Comparison of ENCODE assay signal across 17 cellular contexts in the genomic region with DNA sequence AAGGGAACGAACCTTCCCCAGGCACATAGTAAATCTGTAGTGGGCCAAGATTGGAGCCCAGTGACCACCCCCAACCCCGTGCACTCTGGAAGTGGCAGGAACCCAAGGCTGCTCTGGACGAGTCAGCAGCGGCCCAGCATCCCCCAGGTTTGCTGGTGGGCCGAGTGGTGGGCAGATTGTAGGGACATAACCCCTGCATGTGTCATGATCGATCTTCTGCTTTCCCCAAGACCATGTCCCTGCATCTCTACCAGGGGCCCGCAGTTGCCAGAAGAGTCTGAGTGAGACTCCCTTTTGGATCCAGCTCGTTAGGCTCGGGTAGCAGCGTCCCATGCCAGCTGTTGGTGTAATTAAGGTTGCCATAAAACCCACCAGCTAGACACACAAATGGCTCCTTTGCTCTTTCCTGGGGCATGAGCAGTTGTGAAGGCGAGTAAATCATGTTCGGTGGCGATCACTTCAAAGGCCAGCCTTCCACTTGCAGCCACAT.
A peak's percentile ranks its signal among the peaks of the same experiment; 100 is the strongest.
DNase-seq lines count a peak whose midpoint lies in the region; ATAC-seq, FAIRE-seq and TF ChIP-seq lines count a peak whose summit lies in the region.
"Had no signal": no experiment of that assay in that cellular context is flagged by ENCODE, and none has a peak within 500 bp of the region (broad histone marks: within the 10 kb centered on the region; RNA-seq: fewer than 3 reads in every experiment).

No MANE protein-coding gene starts in this region.

- no peak overlapping the region for H3K4me3 ChIP-seq in kidney (ENCODE audit: low read length in 2 of 2)
- H3K4me3 ChIP-seq: ovary, suprapubic skin had no signal

- H3K4me1 ChIP-seq in kidney (ENCODE audit: control insufficient read depth in 1 of 2, insufficient read depth in 1 of 2, low read depth in 1 of 2, low read length in 2 of 2), result no peaks in the 10 kb centered on the region
- H3K4me1 ChIP-seq: suprapubic skin had no signal

- in situ Hi-C loops in KBM-7 (cut with MboI; ENCODE audit: low pct_unique_long_range_greater_than_20kb, low sequenced_read_pairs), result no loop called here

- H3K27me3 Mint-ChIP-seq in natural killer cell (ENCODE audit: low read depth in 2 of 2), result no peaks in the 10 kb centered on the region
- no peaks in the 10 kb centered on the region for H3K27me3 Mint-ChIP-seq in natural killer cell treated with Interleukin-12 subunit alpha and Interleukin-12 subunit beta and Interleukin-15 and Interleukin-18, amount 100 ng/mL, for 72 hours
- no peaks in the 10 kb centered on the region for H3K27me3 Mint-ChIP-seq in activated CD8-positive, alpha-beta T cell treated with anti-CD3 and anti-CD28 coated beads for 36 hours

- no peak overlapping the region for H3K27ac Mint-ChIP-seq in natural killer cell
- H3K27ac Mint-ChIP-seq in natural killer cell treated with Interleukin-12 subunit alpha and Interleukin-12 subunit beta and Interleukin-15 and Interleukin-18, amount 100 ng/mL, for 72 hours, result no peak overlapping the region
- H3K27ac Mint-ChIP-seq in activated CD8-positive, alpha-beta T cell treated with anti-CD3 and anti-CD28 coated beads for 36 hours, result no peak overlapping the region

- intact Hi-C loops in natural killer cell (cut with micrococcal nuclease) (no loop called here), kidney (cut with DNase I) (no loop called here)
- intact Hi-C loops in activated CD8-positive, alpha-beta T cell treated with anti-CD3 and anti-CD28 coated beads for 36 hours (cut with micrococcal nuclease), result no loop called here

- TF ChIP-seq CTCF in natural killer cell (IDR thresholded peaks at IDR 0.05) (no peak), kidney (IDR thresholded peaks at IDR 0.05; ENCODE audit: borderline replicate concordance, extremely low read depth, insufficient read depth) (no peak)
- TF ChIP-seq CTCF in activated CD8-positive, alpha-beta T cell treated with anti-CD3 and anti-CD28 coated beads for 36 hours (IDR thresholded peaks at IDR 0.05), result no peak

- no peaks in the 10 kb centered on the region for H3K9me3 ChIP-seq in kidney (ENCODE audit: control insufficient read depth in 1 of 2, low read length in 2 of 2)
- H3K9me3 ChIP-seq: ovary, suprapubic skin had no signal

- no peak overlapping the region for H3K27ac ChIP-seq in kidney (ENCODE audit: low read depth in 2 of 2, low read length in 2 of 2)
- H3K27ac ChIP-seq: ovary, suprapubic skin had no signal

- POLR2A ChIA-PET in activated CD8-positive, alpha-beta T cell treated with anti-CD3 and anti-CD28 coated beads for 36 hours (lab: Charles Lee), result no interaction called here

- H3K36me3 ChIP-seq in kidney (ENCODE audit: control insufficient read depth in 1 of 2, insufficient read depth in 2 of 2, low read length in 2 of 2), result peaks cover 10 to 12% of the 10 kb centered on the region in 2 donors
- H3K36me3 ChIP-seq: ovary had no signal

- no peak overlapping the region for H3K4me3 Mint-ChIP-seq in natural killer cell
- no peak overlapping the region for H3K4me3 Mint-ChIP-seq in natural killer cell treated with Interleukin-12 subunit alpha and Interleukin-12 subunit beta and Interleukin-15 and Interleukin-18, amount 100 ng/mL, for 72 hours
- no peak overlapping the region for H3K4me3 Mint-ChIP-seq in activated CD8-positive, alpha-beta T cell treated with anti-CD3 and anti-CD28 coated beads for 36 hours

- CTCF ChIA-PET in activated CD8-positive, alpha-beta T cell treated with anti-CD3 and anti-CD28 coated beads for 36 hours (lab: Charles Lee), result interaction anchor here (4.7 kb wide), 1 partner anchor 121 kb away, joined by 55 read pairs; no protein-coding TSS in a partner anchor

- no peaks in the 10 kb centered on the region for H3K4me1 Mint-ChIP-seq in natural killer cell
- no peaks in the 10 kb centered on the region for H3K4me1 Mint-ChIP-seq in natural killer cell treated with Interleukin-12 subunit alpha and Interleukin-12 subunit beta and Interleukin-15 and Interleukin-18, amount 100 ng/mL, for 72 hours (ENCODE audit: low read depth in 2 of 2)
- H3K4me1 Mint-ChIP-seq in activated CD8-positive, alpha-beta T cell treated with anti-CD3 and anti-CD28 coated beads for 36 hours (ENCODE audit: low read depth), result no peaks in the 10 kb centered on the region

- DNase-seq in natural killer cell (peak; percentile 4), NCI-H446 (lab: John Stamatoyannopoulos, UW) (peak; percentile 48 to 66), kidney (peak; percentile 57), NCI-H1417 treated with DMSO at 0.1 percent for 48 hours (lab: John Stamatoyannopoulos, UW) (no peak), T1000 (lab: John Stamatoyannopoulos, UW) (no peak), KBM-7 (no peak)
- no peak for DNase-seq in natural killer cell treated with Interleukin-12 subunit alpha and Interleukin-12 subunit beta and Interleukin-15 and Interleukin-18, amount 100 ng/mL, for 72 hours (ENCODE audit: low spot score)
- no peak for DNase-seq in activated CD8-positive, alpha-beta T cell treated with anti-CD3 and anti-CD28 coated beads for 36 hours
- DNase-seq: activated naive CD4-positive, alpha-beta T cell treated with anti-CD3 and anti-CD28 coated beads, Interleukin-2, amount 50 U/mL, for 16 hours; GDM1; left cardiac atrium; MV-4-11; ovary; stimulated activated CD4-positive, alpha-beta T cell treated with anti-CD3 and anti-CD28 coated beads, Interleukin-4, amount 100 ng/mL, for 1 hour; stimulated activated CD8-positive, alpha-beta memory T cell treated with anti-CD3 and anti-CD28 coated beads, Interleukin-4, amount 100 ng/mL, for 48 hours had no signal

- H3K36me3 Mint-ChIP-seq in natural killer cell, result no peaks in the 10 kb centered on the region
- no peaks in the 10 kb centered on the region for H3K36me3 Mint-ChIP-seq in natural killer cell treated with Interleukin-12 subunit alpha and Interleukin-12 subunit beta and Interleukin-15 and Interleukin-18, amount 100 ng/mL, for 72 hours
- H3K36me3 Mint-ChIP-seq in activated CD8-positive, alpha-beta T cell treated with anti-CD3 and anti-CD28 coated beads for 36 hours (ENCODE audit: low read depth), result no peaks in the 10 kb centered on the region

- no peak overlapping the region for H3K9ac ChIP-seq in kidney (ENCODE audit: low read length in 2 of 2)

- no peak for ATAC-seq in natural killer cell
- ATAC-seq in natural killer cell treated with Interleukin-12 subunit alpha and Interleukin-12 subunit beta and Interleukin-15 and Interleukin-18, amount 100 ng/mL, for 72 hours, result no peak
- no peak for ATAC-seq in activated CD8-positive, alpha-beta T cell treated with anti-CD3 and anti-CD28 coated beads for 36 hours
- ATAC-seq: left cardiac atrium had no signal

- no peak for FAIRE-seq in kidney (lab: Jason Lieb, UNC)
- FAIRE-seq: astrocyte had no signal

- H3K9me3 Mint-ChIP-seq in natural killer cell, result peaks cover 0 to 3% of the 10 kb centered on the region in 2 donors
- H3K9me3 Mint-ChIP-seq in natural killer cell treated with Interleukin-12 subunit alpha and Interleukin-12 subunit beta and Interleukin-15 and Interleukin-18, amount 100 ng/mL, for 72 hours, result no peaks in the 10 kb centered on the region
- no peaks in the 10 kb centered on the region for H3K9me3 Mint-ChIP-seq in activated CD8-positive, alpha-beta T cell treated with anti-CD3 and anti-CD28 coated beads for 36 hours

Comparison
In these comparisons a context has a peak if more than half of its experiments do, and no peak if none do; other contexts are left out.
1. DNase-seq: peak in natural killer cell (single experiment), NCI-H446 (2 of 2) and kidney (single experiment); none in natural killer cell treated with Interleukin-12 subunit alpha and Interleukin-12 subunit beta and Interleukin-15 and Interleukin-18, amount 100 ng/mL, for 72 hours (single experiment), NCI-H1417 treated with DMSO at 0.1 percent for 48 hours (single experiment), activated CD8-positive, alpha-beta T cell treated with anti-CD3 and anti-CD28 coated beads for 36 hours (single experiment), T1000 (single experiment) and KBM-7 (single experiment).